In the genomic region with DNA sequence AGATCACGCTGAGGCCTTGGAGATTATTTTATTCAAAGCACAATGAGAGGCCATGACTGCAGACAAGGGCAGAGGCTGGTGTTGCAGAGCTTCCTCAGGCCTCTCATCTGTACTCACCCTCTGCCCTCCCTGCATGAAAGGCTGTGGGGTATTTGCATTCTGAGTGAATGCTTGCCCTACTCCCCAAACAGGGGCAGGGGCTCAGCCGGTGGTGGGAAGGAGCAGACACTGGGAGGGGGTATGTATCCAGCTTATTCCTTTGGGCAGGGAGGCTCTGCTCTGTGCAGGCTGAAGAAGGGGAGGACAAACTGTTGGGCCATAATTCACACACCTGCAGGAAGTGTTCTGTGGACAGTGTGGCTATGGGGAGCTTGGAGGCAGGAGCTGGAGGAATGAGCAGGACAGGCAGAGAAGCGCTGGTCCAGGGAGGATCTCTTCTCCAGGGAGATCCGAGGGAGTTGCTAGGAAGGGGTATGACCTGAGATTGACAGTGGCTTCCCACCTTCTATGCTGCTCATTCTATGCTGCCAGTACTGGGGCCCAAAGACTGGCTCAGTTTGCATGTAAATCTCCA, we compare ENCODE assay signal across 19 cellular contexts.
A peak's percentile ranks its signal among the peaks of the same experiment; 100 is the strongest.
DNase-seq lines count a peak whose midpoint lies in the region; ATAC-seq, FAIRE-seq and TF ChIP-seq lines count a peak whose summit lies in the region.
"Had no signal": no experiment of that assay in that cellular context is flagged by ENCODE, and none has a peak within 500 bp of the region (broad histone marks: within the 10 kb centered on the region; RNA-seq: fewer than 3 reads in every experiment).

No MANE protein-coding gene starts in this region.

- no peak for ATAC-seq in activated CD8-positive, alpha-beta memory T cell treated with anti-CD3 and anti-CD28 coated beads, Interleukin-2, amount 10 ng/mL, durations not matched to agents 7 days and 5 days
- ATAC-seq in aorta (ENCODE audit: low FRiP score) (peak; percentile 36), lower lobe of right lung (no peak)
- ATAC-seq: A549 had no signal

- no peak overlapping the region for H3K4me3 ChIP-seq in bronchial epithelial cell (ENCODE audit: low read depth, low read length)
- H3K4me3 ChIP-seq in aorta (ENCODE audit: low read length in 2 of 2), result no peak overlapping the region
- no peak overlapping the region for H3K4me3 ChIP-seq in lower lobe of right lung
- H3K4me3 ChIP-seq: A549 had no signal

- CTCF ChIA-PET in activated CD8-positive, alpha-beta memory T cell treated with anti-CD3 and anti-CD28 coated beads, Interleukin-2, amount 10 ng/mL, durations not matched to agents 7 days and 5 days (lab: Charles Lee), result interaction anchor here (0.7 kb wide), 1 partner anchor 194 kb away, joined by 3 read pairs; no protein-coding TSS in a partner anchor

- intact Hi-C loops in aorta (cut with DNase I) (no loop called here), lower lobe of right lung (cut with DNase I) (no loop called here)

- H3K36me3 ChIP-seq in bronchial epithelial cell (ENCODE audit: control insufficient read depth, insufficient read depth, low read length), result no peaks in the 10 kb centered on the region
- H3K36me3 ChIP-seq in aorta (ENCODE audit: control insufficient read depth in 1 of 2, insufficient read depth in 2 of 2, low read length in 1 of 2), result no peaks in the 10 kb centered on the region
- H3K36me3 ChIP-seq in lower lobe of right lung, result no peaks in the 10 kb centered on the region

- no peak overlapping the region for H3K4me3 Mint-ChIP-seq in activated CD8-positive, alpha-beta memory T cell treated with anti-CD3 and anti-CD28 coated beads, Interleukin-2, amount 10 ng/mL, durations not matched to agents 7 days and 5 days
- H3K4me3 Mint-ChIP-seq: CD4-positive, alpha-beta T cell had no signal

- H3K27ac ChIP-seq in aorta (ENCODE audit: low read depth in 1 of 2, low read length in 2 of 2) (no peak overlapping the region), lower lobe of right lung (no peak overlapping the region)
- H3K27ac ChIP-seq: 22Rv1, A549, C4-2B had no signal

- no peaks in the 10 kb centered on the region for H3K36me3 Mint-ChIP-seq in activated CD8-positive, alpha-beta memory T cell treated with anti-CD3 and anti-CD28 coated beads, Interleukin-2, amount 10 ng/mL, durations not matched to agents 7 days and 5 days

- DNase-seq in activated CD8-positive, alpha-beta memory T cell treated with anti-CD3 and anti-CD28 coated beads, Interleukin-2, amount 10 ng/mL, durations not matched to agents 7 days and 5 days, result peak; percentile 14
- DNase-seq in activated CD8-positive, alpha-beta memory T cell treated with anti-CD3 and anti-CD28 coated beads, Interleukin-2, amount 50 U/mL, for 48 hours, result no peak
- no peak for DNase-seq in bronchial epithelial cell (ENCODE audit: low read depth)
- peak; percentile 59 for DNase-seq in left kidney (ENCODE audit: low read depth, low spot score)
- no peak for DNase-seq in aorta
- DNase-seq in NCI-H128 (lab: John Stamatoyannopoulos, UW; ENCODE audit: unreplicated experiment), result no peak
- DNase-seq in lower lobe of right lung, result no peak
- DNase-seq in frontal cortex (ENCODE audit: low spot score in 2 of 2), result no peak
- DNase-seq: AML-193; Caco-2; CD4-positive, alpha-beta T cell; GOT3; HCEC 1CT had no signal

- H3K27me3 ChIP-seq in bronchial epithelial cell (ENCODE audit: control insufficient read depth, insufficient read depth, low read length) (peaks cover 1% of the 10 kb centered on the region), aorta (ENCODE audit: control insufficient read depth in 1 of 2, insufficient read depth in 2 of 2, low read length in 1 of 2) (no peaks in the 10 kb centered on the region), lower lobe of right lung (ENCODE audit: low read depth) (peaks cover 9% of the 10 kb centered on the region)

- H3K9me3 ChIP-seq in aorta (ENCODE audit: control insufficient read depth, low read length), result no peaks in the 10 kb centered on the region
- peaks cover 12% of the 10 kb centered on the region for H3K9me3 ChIP-seq in lower lobe of right lung
- H3K9me3 ChIP-seq: Caco-2 had no signal

- WGBS in aorta, 2 donors, result 85 to 90% methylated on average over 4 of the region's 4 CpGs

- peaks cover 13% of the 10 kb centered on the region for H3K9me3 Mint-ChIP-seq in activated CD8-positive, alpha-beta memory T cell treated with anti-CD3 and anti-CD28 coated beads, Interleukin-2, amount 10 ng/mL, durations not matched to agents 7 days and 5 days (ENCODE audit: low read depth)

- no peaks in the 10 kb centered on the region for H3K4me1 ChIP-seq in aorta (ENCODE audit: control insufficient read depth in 1 of 2, insufficient read depth in 2 of 2, low read length in 2 of 2)
- no peaks in the 10 kb centered on the region for H3K4me1 ChIP-seq in lower lobe of right lung
- H3K4me1 ChIP-seq: A549, Caco-2 had no signal

- no peaks in the 10 kb centered on the region for H3K4me1 Mint-ChIP-seq in activated CD8-positive, alpha-beta memory T cell treated with anti-CD3 and anti-CD28 coated beads, Interleukin-2, amount 10 ng/mL, durations not matched to agents 7 days and 5 days

- TF ChIP-seq CTCF in bronchial epithelial cell (IDR thresholded peaks at IDR 0.05; ENCODE audit: insufficient read depth, low read length, severe bottlenecking), result no peak
- no peak for TF ChIP-seq CTCF in lower lobe of right lung (IDR thresholded peaks at IDR 0.05)

- peak; percentile 18 for FAIRE-seq in bronchial epithelial cell (lab: Jason Lieb, UNC)
- FAIRE-seq in frontal cortex (lab: Jason Lieb, UNC), result no peak
- FAIRE-seq: A549, D721Med, G401.6, GM12891 had no signal

- no peak overlapping the region for H3K27ac Mint-ChIP-seq in activated CD8-positive, alpha-beta memory T cell treated with anti-CD3 and anti-CD28 coated beads, Interleukin-2, amount 10 ng/mL, durations not matched to agents 7 days and 5 days
- H3K27ac Mint-ChIP-seq: CD4-positive, alpha-beta T cell had no signal

- H3K27me3 Mint-ChIP-seq in activated CD8-positive, alpha-beta memory T cell treated with anti-CD3 and anti-CD28 coated beads, Interleukin-2, amount 10 ng/mL, durations not matched to agents 7 days and 5 days, result peaks cover 15% of the 10 kb centered on the region

Comparison
In these comparisons a context has a peak if more than half of its experiments do, and no peak if none do; other contexts are left out.
1. DNase-seq: peak in activated CD8-positive, alpha-beta memory T cell treated with anti-CD3 and anti-CD28 coated beads, Interleukin-2, amount 10 ng/mL, durations not matched to agents 7 days and 5 days (single experiment) and left kidney (single experiment); none in activated CD8-positive, alpha-beta memory T cell treated with anti-CD3 and anti-CD28 coated beads, Interleukin-2, amount 50 U/mL, for 48 hours (single experiment), bronchial epithelial cell (single experiment), aorta (0 of 2), NCI-H128 (single experiment), lower lobe of right lung (single experiment) and frontal cortex (0 of 2).